31 cellular contexts compared by ENCODE assay signal in the genomic region with DNA sequence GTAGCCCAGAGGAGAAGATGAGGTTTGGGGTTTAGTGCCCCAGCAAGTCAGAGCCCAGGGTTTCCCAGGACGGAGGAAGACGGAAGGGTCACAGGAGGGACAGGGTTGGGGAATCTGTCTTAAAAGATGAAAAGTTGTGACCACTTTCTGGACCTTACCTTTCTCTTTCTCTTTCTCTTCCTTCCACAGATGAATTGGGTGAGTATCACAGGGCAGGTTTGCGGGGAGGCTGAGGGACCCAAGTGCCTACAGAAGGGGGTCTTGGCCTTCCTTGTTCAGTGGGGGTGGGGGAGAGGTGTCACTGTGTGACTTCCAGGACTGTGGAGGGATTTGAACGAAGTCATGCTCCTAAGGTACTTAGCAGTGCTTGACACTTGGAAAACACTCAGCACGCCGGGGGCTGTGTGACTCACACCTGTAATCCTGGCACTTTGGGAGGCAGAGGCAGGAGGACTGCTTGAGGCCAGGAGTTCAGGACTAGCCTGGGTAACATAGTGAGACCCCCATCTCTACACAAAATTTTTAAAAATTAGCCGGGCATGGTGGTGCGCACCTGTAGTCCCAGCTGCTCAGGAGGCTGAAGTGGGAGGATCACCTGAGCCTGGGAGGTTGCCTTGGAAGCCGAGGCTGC. TPM values are rescaled to one million over a fixed set of nuclear protein-coding genes. Genes with fewer than 3 reads are reported as not detected.
DNase-seq lines count a peak whose midpoint lies in the region; ATAC-seq, FAIRE-seq and TF ChIP-seq lines count a peak whose summit lies in the region.
"Had no signal": no experiment of that assay in that cellular context is flagged by ENCODE, and none has a peak within 500 bp of the region (broad histone marks: within the 10 kb centered on the region; RNA-seq: fewer than 3 reads in every experiment).

No MANE protein-coding gene starts in this region.

- H4K20me1 ChIP-seq in osteoblast (ENCODE audit: insufficient read depth, low read length): peaks cover 6% of the 10 kb centered on the region

- TF ChIP-seq CTCF in osteoblast (IDR thresholded peaks at IDR 0.05; ENCODE audit: extremely low read depth, low read depth, low read length) (no peak), ovary (IDR thresholded peaks at IDR 0.05) (no peak)

- H2AFZ ChIP-seq in osteoblast (ENCODE audit: low read length): no peak overlapping the region

- intact Hi-C loops in ovary (cut with DNase I): no loop called here

- H3K4me1 Mint-ChIP-seq in activated naive CD4-positive, alpha-beta T cell treated with anti-CD3 and anti-CD28 coated beads, Interleukin-2, amount 50 U/mL, for 24 hours: peaks cover 4% of the 10 kb centered on the region
- H3K4me1 Mint-ChIP-seq in activated CD8-positive, alpha-beta T cell treated with anti-CD3 and anti-CD28 coated beads, Interleukin-2, amount 10 ng/mL, durations not matched to agents 7 days and 5 days (ENCODE audit: low read depth): peaks cover 2% of the 10 kb centered on the region
- H3K4me1 Mint-ChIP-seq: neural crest cell had no signal

- TF ChIP-seq POLR2A in GM12891 (IDR thresholded peaks at IDR 0.05; ENCODE audit: low read depth, low read length) (peak; percentile 43; the same call in 1 of the 2 replicates), ovary (IDR thresholded peaks at IDR 0.05) (no peak)

- FAIRE-seq in GM12891 (lab: Jason Lieb, UNC): no peak
- FAIRE-seq: endothelial cell of umbilical vein, GM18507, keratinocyte, RCC 7860 had no signal

- no peaks in the 10 kb centered on the region for H3K9me3 ChIP-seq in osteoblast (ENCODE audit: low read depth, low read length)
- no peaks in the 10 kb centered on the region for H3K9me3 ChIP-seq in effector memory CD4-positive, alpha-beta T cell (ENCODE audit: control insufficient read depth, low read length)
- H3K9me3 ChIP-seq in ovary: no peaks in the 10 kb centered on the region
- H3K9me3 ChIP-seq: right lobe of liver, SJCRH30, tibial artery had no signal

- no peaks in the 10 kb centered on the region for H3K79me2 ChIP-seq in osteoblast (ENCODE audit: insufficient read depth, low read length)

- no peaks in the 10 kb centered on the region for H3K9me3 Mint-ChIP-seq in activated naive CD4-positive, alpha-beta T cell treated with anti-CD3 and anti-CD28 coated beads, Interleukin-2, amount 50 U/mL, for 24 hours
- H3K9me3 Mint-ChIP-seq in activated CD8-positive, alpha-beta T cell treated with anti-CD3 and anti-CD28 coated beads, Interleukin-2, amount 10 ng/mL, durations not matched to agents 7 days and 5 days (ENCODE audit: insufficient read depth): no peaks in the 10 kb centered on the region
- H3K9me3 Mint-ChIP-seq: neural crest cell; stimulated activated naive CD8-positive, alpha-beta T cell treated with anti-CD3 and anti-CD28 coated beads, Interleukin-15, Interleukin-2, amounts not matched to agents 100 ng/mL and 50 ng/mL, for 24 hours; T-cell had no signal

- peaks cover 20% of the 10 kb centered on the region for H3K36me3 ChIP-seq in osteoblast (ENCODE audit: insufficient read depth, low read length)
- peaks cover 38% of the 10 kb centered on the region for H3K36me3 ChIP-seq in effector memory CD4-positive, alpha-beta T cell (ENCODE audit: control insufficient read depth, insufficient read depth, low read length)
- H3K36me3 ChIP-seq in ovary: no peaks in the 10 kb centered on the region
- H3K36me3 ChIP-seq: cardiac muscle cell, right lobe of liver, SJCRH30 had no signal

- CTCF ChIA-PET in activated CD8-positive, alpha-beta T cell treated with anti-CD3 and anti-CD28 coated beads, Interleukin-2, amount 10 ng/mL, durations not matched to agents 7 days and 5 days (lab: Charles Lee): interaction anchor here (0.7 to 0.9 kb wide), 2 partner anchors 44 to 50 kb away, joined by 3 to 4 read pairs; no protein-coding TSS in a partner anchor

- no peak overlapping the region for H3K4me3 Mint-ChIP-seq in activated naive CD4-positive, alpha-beta T cell treated with anti-CD3 and anti-CD28 coated beads, Interleukin-2, amount 50 U/mL, for 24 hours
- H3K4me3 Mint-ChIP-seq in activated CD8-positive, alpha-beta T cell treated with anti-CD3 and anti-CD28 coated beads, Interleukin-2, amount 10 ng/mL, durations not matched to agents 7 days and 5 days: no peak overlapping the region
- H3K4me3 Mint-ChIP-seq: CD14-positive monocyte; neural crest cell; stimulated activated naive CD8-positive, alpha-beta T cell treated with anti-CD3 and anti-CD28 coated beads, Interleukin-15, Interleukin-2, amounts not matched to agents 100 ng/mL and 50 ng/mL, for 24 hours; T-cell had no signal

- H3K27me3 ChIP-seq in osteoblast (ENCODE audit: insufficient read depth, low read length) (no peaks in the 10 kb centered on the region), ovary (no peaks in the 10 kb centered on the region)
- no peaks in the 10 kb centered on the region for H3K27me3 ChIP-seq in effector memory CD4-positive, alpha-beta T cell (replicated peaks; ENCODE audit: control insufficient read depth, insufficient read depth, low read length, poor library complexity, severe bottlenecking)
- H3K27me3 ChIP-seq: cardiac muscle cell, right lobe of liver, SJCRH30, tibial artery had no signal

- H3K27me3 Mint-ChIP-seq in activated naive CD4-positive, alpha-beta T cell treated with anti-CD3 and anti-CD28 coated beads, Interleukin-2, amount 50 U/mL, for 24 hours: no peaks in the 10 kb centered on the region
- no peaks in the 10 kb centered on the region for H3K27me3 Mint-ChIP-seq in activated CD8-positive, alpha-beta T cell treated with anti-CD3 and anti-CD28 coated beads, Interleukin-2, amount 10 ng/mL, durations not matched to agents 7 days and 5 days (ENCODE audit: low read depth)
- H3K27me3 Mint-ChIP-seq: stimulated activated naive CD8-positive, alpha-beta T cell treated with anti-CD3 and anti-CD28 coated beads, Interleukin-15, Interleukin-2, amounts not matched to agents 100 ng/mL and 50 ng/mL, for 24 hours; T-cell had no signal

- DNase-seq in activated naive CD4-positive, alpha-beta T cell treated with Interleukin-2 at 50 U/mL for 16 hours: no peak
- DNase-seq in GM12891 (ENCODE audit: insufficient read length, low spot score) (no peak), osteoblast (ENCODE audit: insufficient read length, low spot score, missing footprints) (peak; percentile 50), ovary (no peak)
- DNase-seq in activated CD8-positive, alpha-beta T cell treated with anti-CD3 and anti-CD28 coated beads, Interleukin-2, amount 10 ng/mL, durations not matched to agents 7 days and 5 days: no peak
- DNase-seq in effector memory CD4-positive, alpha-beta T cell: no peak
- DNase-seq: activated gamma-delta T cell; cortex of kidney; glutamatergic neuron; GOT3; KBM-7; NCI-H1694; NCI-H2171; NCI-H524 treated with DMSO at 0.1 percent for 48 hours; NK-92 treated with Interleukin-12 subunit alpha and Interleukin-12 subunit beta, amount 100 ng/mL, for 24 hours; right lobe of liver; SJCRH30; stimulated activated CD4-positive, alpha-beta T cell treated with anti-CD3 and anti-CD28 coated beads, Interleukin-12 subunit alpha, Interleukin-12 subunit beta, amount 100 ng/mL, for 4 hours; stimulated activated CD4-positive, alpha-beta T cell treated with anti-CD3 and anti-CD28 coated beads, Interleukin-4, amount 100 ng/mL, for 4 hours; T-cell; tibial artery had no signal

- H3K27ac Mint-ChIP-seq in activated naive CD4-positive, alpha-beta T cell treated with anti-CD3 and anti-CD28 coated beads, Interleukin-2, amount 50 U/mL, for 24 hours: peak overlapping the region; percentile 6
- peak overlapping the region; percentile 24 for H3K27ac Mint-ChIP-seq in activated CD8-positive, alpha-beta T cell treated with anti-CD3 and anti-CD28 coated beads, Interleukin-2, amount 10 ng/mL, durations not matched to agents 7 days and 5 days
- H3K27ac Mint-ChIP-seq: stimulated activated naive CD8-positive, alpha-beta T cell treated with anti-CD3 and anti-CD28 coated beads, Interleukin-15, Interleukin-2, amounts not matched to agents 100 ng/mL and 50 ng/mL, for 24 hours had no signal

- no peak overlapping the region for H3K27ac ChIP-seq in osteoblast (ENCODE audit: low read depth, low read length)
- no peak overlapping the region for H3K27ac ChIP-seq in effector memory CD4-positive, alpha-beta T cell (ENCODE audit: insufficient read depth, low read length, poor library complexity, severe bottlenecking)
- H3K27ac ChIP-seq in ovary: no peak overlapping the region
- H3K27ac ChIP-seq: cardiac muscle cell, right lobe of liver, SJCRH30, tibial artery had no signal

- no peak for TF ChIP-seq EP300 in ovary (IDR thresholded peaks at IDR 0.05)

- peaks cover 11% of the 10 kb centered on the region for H3K36me3 Mint-ChIP-seq in activated naive CD4-positive, alpha-beta T cell treated with anti-CD3 and anti-CD28 coated beads, Interleukin-2, amount 50 U/mL, for 24 hours
- H3K36me3 Mint-ChIP-seq in activated CD8-positive, alpha-beta T cell treated with anti-CD3 and anti-CD28 coated beads, Interleukin-2, amount 10 ng/mL, durations not matched to agents 7 days and 5 days (ENCODE audit: low read depth): peaks cover 6% of the 10 kb centered on the region

- H3K4me1 ChIP-seq in osteoblast (ENCODE audit: insufficient read depth, low read length): no peaks in the 10 kb centered on the region
- no peaks in the 10 kb centered on the region for H3K4me1 ChIP-seq in effector memory CD4-positive, alpha-beta T cell (ENCODE audit: control insufficient read depth, insufficient read depth, low read length, poor library complexity, severe bottlenecking)
- H3K4me1 ChIP-seq in ovary (ENCODE audit: insufficient read depth): no peaks in the 10 kb centered on the region
- H3K4me1 ChIP-seq: right lobe of liver, SJCRH30, tibial artery had no signal

- H3K4me3 ChIP-seq in osteoblast (ENCODE audit: insufficient read depth, low read length) (no peak overlapping the region), ovary (no peak overlapping the region)
- H3K4me3 ChIP-seq in effector memory CD4-positive, alpha-beta T cell (ENCODE audit: insufficient read depth, low read depth, low read length, poor library complexity, severe bottlenecking): no peak overlapping the region
- H3K4me3 ChIP-seq: cardiac muscle cell, right lobe of liver, SJCRH30, tibial artery had no signal

- WGBS in ovary, 3 donors: 85 to 94% (median 91%) methylated on average over 9 of the region's 9 CpGs

- H3K4me2 ChIP-seq in osteoblast (ENCODE audit: insufficient read depth, low read length): no peak overlapping the region

- POLR2A ChIA-PET in activated CD8-positive, alpha-beta T cell treated with anti-CD3 and anti-CD28 coated beads, Interleukin-2, amount 10 ng/mL, durations not matched to agents 7 days and 5 days (lab: Charles Lee): interaction anchor here (1.2 kb wide), 1 partner anchor 12 kb away, joined by 3 read pairs; no protein-coding TSS in a partner anchor

- no peak for ATAC-seq in activated CD8-positive, alpha-beta T cell treated with anti-CD3 and anti-CD28 coated beads, Interleukin-2, amount 10 ng/mL, durations not matched to agents 7 days and 5 days
- no peak for ATAC-seq in HG02970 (IDR thresholded peaks at IDR 0.05; ENCODE audit: low FRiP score, unreplicated experiment)
- ATAC-seq: right lobe of liver had no signal

RNA-seq across cellular contexts. Expression of gene RELB, which starts 8.5 kb away (rescaled TPM):
- polyA plus RNA-seq in GM12891 (2012; ENCODE audit: low read depth, missing spikeins): 27.7 TPM
- total RNA-seq in activated CD8-positive, alpha-beta T cell treated with anti-CD3 and anti-CD28 coated beads, Interleukin-2, amount 10 ng/mL, durations not matched to agents 7 days and 5 days: 10 to 100 TPM in 1 of 2 experiments, 1 to 10 TPM in 1; 8.7 to 10.2 TPM
- total RNA-seq in osteoblast (8.5 and 9.8 TPM in 2 replicates), ovary (10 to 100 TPM in 5 of 7 donors, 1 to 10 TPM in 2; 5.4 to 23.2 (median 10.4) TPM)
- polyA plus RNA-seq in ovary: 1 to 10 TPM; 3.0 to 7.1 TPM

RNA-seq across cellular contexts. Expression of gene CLASRP, which starts 29.1 kb away (rescaled TPM):
- 55.1 TPM for polyA plus RNA-seq in GM12891 (2012; ENCODE audit: low read depth, missing spikeins)
- total RNA-seq in activated CD8-positive, alpha-beta T cell treated with anti-CD3 and anti-CD28 coated beads, Interleukin-2, amount 10 ng/mL, durations not matched to agents 7 days and 5 days: 10 to 100 TPM; 82.5 to 94.5 TPM
- 17.0 and 17.1 TPM in 2 replicates for total RNA-seq in osteoblast
- 100 to 1,000 TPM in 2 of 7 donors, 10 to 100 TPM in 5; 52.3 to 113 (median 80.3) TPM for total RNA-seq in ovary
- 10 to 100 TPM; 29.5 to 82.1 TPM for polyA plus RNA-seq in ovary

RNA-seq across cellular contexts. Expression of gene CLPTM1, which starts 54.6 kb away (rescaled TPM):
- 34.0 TPM for polyA plus RNA-seq in GM12891 (2012; ENCODE audit: low read depth, missing spikeins)
- total RNA-seq in activated CD8-positive, alpha-beta T cell treated with anti-CD3 and anti-CD28 coated beads, Interleukin-2, amount 10 ng/mL, durations not matched to agents 7 days and 5 days: 10 to 100 TPM; 65.5 to 67.8 TPM
- 45.2 and 61.3 TPM in 2 replicates for total RNA-seq in osteoblast
- total RNA-seq in ovary: 100 to 1,000 TPM in 1 of 7 donors, 10 to 100 TPM in 6; 36.4 to 103 (median 82.0) TPM
- polyA plus RNA-seq in ovary: 10 to 100 TPM; 68.8 to 71.6 TPM
